Comparison of ENCODE assay signal across 8 cellular contexts in the genomic region with DNA sequence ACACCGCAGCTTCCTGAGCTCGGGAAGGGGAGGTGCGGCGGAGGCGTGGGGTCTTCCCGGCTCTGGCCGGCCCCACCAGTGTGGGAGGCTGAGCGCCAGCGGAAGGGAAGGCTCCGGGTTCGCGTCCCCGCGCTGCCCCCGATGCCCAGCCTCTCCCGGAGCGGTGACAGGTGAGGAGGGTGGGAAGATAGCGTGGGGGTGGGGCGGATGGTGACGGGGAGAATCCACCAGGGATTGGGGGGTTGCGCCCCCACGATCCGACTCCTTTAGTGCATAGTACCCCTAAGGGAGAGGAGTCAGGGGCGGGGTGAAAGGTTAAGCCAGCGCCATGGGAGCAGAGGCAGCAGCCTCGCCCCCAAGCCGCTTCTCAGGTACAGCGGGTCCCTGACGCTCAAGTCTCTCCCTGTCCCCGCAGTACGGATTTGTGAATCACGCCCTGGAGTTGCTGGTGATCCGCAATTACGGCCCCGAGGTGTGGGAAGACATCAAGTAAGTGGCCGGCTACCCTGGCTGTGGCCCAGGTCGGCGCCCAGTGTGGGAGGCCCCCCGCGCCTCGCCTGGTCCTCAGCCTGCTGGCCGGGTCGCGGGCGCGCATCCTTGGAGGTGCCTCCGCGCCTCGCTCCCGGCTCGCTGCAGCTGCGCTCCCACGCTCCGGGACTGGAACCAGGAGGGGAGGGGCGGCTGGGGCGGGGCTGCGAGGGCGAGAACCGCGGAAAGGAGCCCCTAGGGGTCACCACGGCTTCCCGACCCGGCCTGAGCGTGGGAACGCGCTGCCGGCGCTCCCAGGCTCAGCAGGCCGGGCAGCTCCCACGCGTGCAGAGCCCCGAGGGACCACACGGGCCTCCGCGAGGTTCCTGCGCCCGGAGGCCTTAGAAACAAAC. TPM values are rescaled to one million over a fixed set of nuclear protein-coding genes. Genes with fewer than 3 reads are reported as not detected.
DNase-seq lines count a peak whose midpoint lies in the region; ATAC-seq and TF ChIP-seq lines count a peak whose summit lies in the region.

No MANE protein-coding gene starts in this region.

- H3K27ac ChIP-seq in ACC112 (ENCODE audit: low read depth, low read length) (no peak overlapping the region), WERI-Rb-1 (no peak overlapping the region), fibroblast of lung (ENCODE audit: insufficient read depth, low read length) (no peak overlapping the region)

- H3K4me3 Mint-ChIP-seq in naive B cell: peak overlapping the region; percentile 75 to 92 (median 88)

- H3K27me3 Mint-ChIP-seq in naive B cell: peaks cover 0 to 6% (median 0%) of the 10 kb centered on the region in 3 donors

- H4K20me1 ChIP-seq in fibroblast of lung (ENCODE audit: control insufficient read depth, extremely low read depth, insufficient read depth, low read length): no peaks in the 10 kb centered on the region

- peaks cover 0 to 5% of the 10 kb centered on the region in 2 donors for H3K36me3 Mint-ChIP-seq in naive B cell

- peak overlapping the region; percentile 97 for H3K4me2 ChIP-seq in fibroblast of lung (ENCODE audit: extremely low read depth, insufficient read depth, low read length)

- TF ChIP-seq CTCF in WERI-Rb-1 (IDR thresholded peaks at IDR 0.05; ENCODE audit: low read depth, low read length) (peak; percentile 26; the same call in 1 of the 2 replicates), fibroblast of lung (conservative IDR thresholded peaks at IDR 0.05 in 1 of 2, IDR thresholded peaks at IDR 0.05 in 1 of 2; ENCODE audit: low read depth in 1 of 2, low read length in 2 of 2) (no peak)

- ATAC-seq in GM18861 (IDR thresholded peaks at IDR 0.05; ENCODE audit: unreplicated experiment) (peak; percentile 23), HG03135 (IDR thresholded peaks at IDR 0.05; ENCODE audit: unreplicated experiment) (peak; percentile 21), naive B cell (ENCODE audit: low read depth in 2 of 2) (peak in 1 of 2 donors; percentile 7)

- peak overlapping the region in 1 of 6 donors; percentile 42 for H3K27ac Mint-ChIP-seq in naive B cell

- H2AFZ ChIP-seq in ACC112 (ENCODE audit: low read length, unreplicated experiment): peak overlapping the region; percentile 55
- H2AFZ ChIP-seq in fibroblast of lung (ENCODE audit: low read length): peak overlapping the region; percentile 74

- peak overlapping the region; percentile 64 for H3K9ac ChIP-seq in fibroblast of lung (ENCODE audit: insufficient read depth, low read length)

- H3K36me3 ChIP-seq in ACC112 (ENCODE audit: insufficient read depth, low read length) (no peaks in the 10 kb centered on the region), WERI-Rb-1 (no peaks in the 10 kb centered on the region), fibroblast of lung (ENCODE audit: control insufficient read depth, insufficient read depth, low read length) (no peaks in the 10 kb centered on the region)

- H3K4me3 ChIP-seq in ACC112 (ENCODE audit: low read depth, low read length) (peak overlapping the region; percentile 80), WERI-Rb-1 (ENCODE audit: low read depth, low read length) (peak overlapping the region; percentile 87), fibroblast of lung (replicated peaks in 1 of 4; ENCODE audit: control extremely low read depth in 1 of 4, insufficient read depth in 1 of 4, low read depth in 3 of 4, low read length in 4 of 4) (peak overlapping the region; percentile 58 to 78 (median 66))

- H3K4me1 Mint-ChIP-seq in naive B cell: peaks cover 8 to 9% (median 8%) of the 10 kb centered on the region in 3 donors

- no peaks in the 10 kb centered on the region for H3K79me2 ChIP-seq in ACC112 (ENCODE audit: control insufficient read depth, insufficient read depth, low read length, unreplicated experiment)
- H3K79me2 ChIP-seq in fibroblast of lung (ENCODE audit: control insufficient read depth, insufficient read depth, low read length): no peaks in the 10 kb centered on the region

- no peaks in the 10 kb centered on the region for H3K9me3 ChIP-seq in WERI-Rb-1 (ENCODE audit: severe bottlenecking)
- no peaks in the 10 kb centered on the region for H3K9me3 ChIP-seq in fibroblast of lung (ENCODE audit: control insufficient read depth, insufficient read depth, low read depth, low read length)

- H3K4me1 ChIP-seq in ACC112 (ENCODE audit: control insufficient read depth, insufficient read depth, low read length, unreplicated experiment): no peaks in the 10 kb centered on the region
- H3K4me1 ChIP-seq in fibroblast of lung (ENCODE audit: control insufficient read depth, extremely low read depth, insufficient read depth, low read length): no peaks in the 10 kb centered on the region

- H3K9me3 Mint-ChIP-seq in naive B cell: peaks cover 0 to 3% (median 0%) of the 10 kb centered on the region in 7 donors

- DNase-seq in WERI-Rb-1: peak; percentile 73
- DNase-seq in fibroblast of lung (ENCODE audit: low read depth in 2 of 2): peak; percentile 23 to 61
- DNase-seq in naive B cell: peak; percentile 18
- DNase-seq in HCEC 1CT: no peak
- DNase-seq in NCI-H446 treated with DMSO at 0.1 percent for 48 hours (lab: John Stamatoyannopoulos, UW): no peak

- H3K27me3 ChIP-seq in ACC112 (ENCODE audit: insufficient read depth, low read length) (no peaks in the 10 kb centered on the region), WERI-Rb-1 (ENCODE audit: insufficient read depth, low read depth, severe bottlenecking) (no peaks in the 10 kb centered on the region), fibroblast of lung (ENCODE audit: control insufficient read depth, insufficient read depth, low read length) (no peaks in the 10 kb centered on the region)

RNA-seq across cellular contexts. Expression of a gene that starts 0.8 kb away (rescaled TPM):
- total RNA-seq in fibroblast of lung: 37.8 and 39.3 TPM in 2 replicates
- polyA plus RNA-seq in fibroblast of lung: 11.2 and 38.1 TPM in 2 replicates
- 6.8 and 20.7 TPM in 2 replicates for polyA plus RNA-seq in fibroblast of lung (2012)
- 2.3 and 9.9 TPM in 2 replicates for polyA minus RNA-seq in fibroblast of lung (ENCODE audit: low replicate concordance)
- polyA plus RNA-seq in naive B cell (ENCODE audit: low read depth in 6 of 6): 1 to 10 TPM in 4 of 6 donors, under 1 TPM in 2; 0.38 to 3.2 (median 1.3) TPM

Comparison
In these comparisons a context has a peak if more than half of its experiments do, and no peak if none do; other contexts are left out.
1. DNase-seq: peak in WERI-Rb-1 (single experiment), fibroblast of lung (2 of 2) and naive B cell (single experiment); none in HCEC 1CT (single experiment) and NCI-H446 treated with DMSO at 0.1 percent for 48 hours (single experiment).
2. Peak in every context shown above with its lines, with median percentiles within 50 percentile points of each other: H3K4me3 ChIP-seq.